ENCODE assay signal across 24 cellular contexts in the genomic region with DNA sequence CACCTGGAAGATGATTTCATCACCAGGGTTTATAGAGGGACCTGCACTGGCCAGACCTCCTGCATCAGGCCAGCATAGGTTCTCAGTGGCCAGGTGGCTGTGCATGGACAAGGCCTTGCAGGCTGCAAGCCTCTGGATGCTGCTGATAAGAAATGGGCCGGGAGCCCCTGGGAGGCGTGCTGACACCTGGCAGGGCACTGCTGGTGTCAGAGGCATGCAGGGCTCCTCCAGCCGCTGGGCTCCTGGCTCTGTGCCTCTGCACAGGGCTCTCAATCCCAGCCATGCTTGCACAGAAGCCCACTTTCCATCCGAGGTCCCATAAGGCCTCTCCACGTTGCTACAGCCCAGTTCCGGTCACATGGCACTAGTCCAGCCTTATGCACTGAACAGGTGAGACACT. TPM values are rescaled to one million over a fixed set of nuclear protein-coding genes. Genes with fewer than 3 reads are reported as not detected.
A peak's percentile ranks its signal among the peaks of the same experiment; 100 is the strongest.
DNase-seq lines count a peak whose midpoint lies in the region; ATAC-seq, FAIRE-seq and TF ChIP-seq lines count a peak whose summit lies in the region.
"Had no signal": no experiment of that assay in that cellular context is flagged by ENCODE, and none has a peak within 500 bp of the region (broad histone marks: within the 10 kb centered on the region; RNA-seq: fewer than 3 reads in every experiment).

No MANE protein-coding gene starts in this region.

- no peak overlapping the region for H3K27ac Mint-ChIP-seq in activated CD8-positive, alpha-beta memory T cell treated with anti-CD3 and anti-CD28 coated beads, Interleukin-2, amount 10 ng/mL, durations not matched to agents 7 days and 5 days
- no peak overlapping the region for H3K27ac Mint-ChIP-seq in osteocyte (ENCODE audit: unreplicated experiment)

- H2AK5ac ChIP-seq in H1 (ENCODE audit: low read depth, low read length), result 0 out of 2 replicates have a peak overlapping the region, but pooled peaks have one; percentile 67

- H3K4me3 ChIP-seq in H1 (ENCODE audit: extremely low read depth in 1 of 4, insufficient read depth in 2 of 4, low read depth in 3 of 4, low read length in 4 of 4), result no peak overlapping the region

- no peak overlapping the region for H3K23ac ChIP-seq in H1 (ENCODE audit: insufficient read length)

- no peak for FAIRE-seq in H1 (lab: Jason Lieb, UNC)
- FAIRE-seq: G401.6 had no signal

- no peaks in the 10 kb centered on the region for H3K4me1 Mint-ChIP-seq in activated CD8-positive, alpha-beta memory T cell treated with anti-CD3 and anti-CD28 coated beads, Interleukin-2, amount 10 ng/mL, durations not matched to agents 7 days and 5 days
- no peaks in the 10 kb centered on the region for H3K4me1 Mint-ChIP-seq in osteocyte (ENCODE audit: unreplicated experiment)
- H3K4me1 Mint-ChIP-seq: CD4-positive, CD25-positive, alpha-beta regulatory T cell had no signal

- no peak overlapping the region for H3K4ac ChIP-seq in H1 (replicated peaks; ENCODE audit: insufficient read length, low read depth, low read length)

- H3K79me2 ChIP-seq in H1 (ENCODE audit: control insufficient read depth in 1 of 2, insufficient read depth in 2 of 2, low read length in 2 of 2), result no peaks in the 10 kb centered on the region

- no peak overlapping the region for H4K5ac ChIP-seq in H1 (ENCODE audit: insufficient read length, low read depth, low read length)

- no peak for TF ChIP-seq EP300 in H1 (IDR thresholded peaks at IDR 0.05; ENCODE audit: borderline replicate concordance in 1 of 2, low read depth in 2 of 2, low read length in 2 of 2)

- no peak overlapping the region for H3K4me2 ChIP-seq in H1 (ENCODE audit: insufficient read depth in 1 of 2, low read depth in 2 of 2, low read length in 2 of 2)
- H3K4me2 ChIP-seq: SK-N-SH had no signal

- no peaks in the 10 kb centered on the region for H3K36me3 Mint-ChIP-seq in activated CD8-positive, alpha-beta memory T cell treated with anti-CD3 and anti-CD28 coated beads, Interleukin-2, amount 10 ng/mL, durations not matched to agents 7 days and 5 days
- H3K36me3 Mint-ChIP-seq in osteocyte (ENCODE audit: unreplicated experiment), result no peaks in the 10 kb centered on the region
- H3K36me3 Mint-ChIP-seq: CD4-positive, CD25-positive, alpha-beta regulatory T cell had no signal

- H3K4me3 Mint-ChIP-seq in activated CD8-positive, alpha-beta memory T cell treated with anti-CD3 and anti-CD28 coated beads, Interleukin-2, amount 10 ng/mL, durations not matched to agents 7 days and 5 days, result no peak overlapping the region
- H3K4me3 Mint-ChIP-seq in osteocyte (ENCODE audit: unreplicated experiment), result no peak overlapping the region
- H3K4me3 Mint-ChIP-seq: CD4-positive, CD25-positive, alpha-beta regulatory T cell had no signal

- H3K14ac ChIP-seq in H1 (ENCODE audit: insufficient read length), result no peak overlapping the region

- POLR2A ChIA-PET in H1 (lab: Charles Lee; ENCODE audit: partially characterized antibody), result interaction anchor here (0.5 kb wide), 1 partner anchor 1407 kb away, joined by 3 read pairs; no protein-coding TSS in a partner anchor

- TF ChIP-seq CTCF in H1 (IDR thresholded peaks at IDR 0.05; ENCODE audit: control extremely low read depth in 1 of 3, insufficient read depth in 1 of 3, low read depth in 1 of 3, low read length in 3 of 3) (no peak), osteocyte (IDR thresholded peaks at IDR 0.05) (no peak)

- H3K23me2 ChIP-seq in H1 (ENCODE audit: low read depth, low read length), result no peaks in the 10 kb centered on the region

- no peak overlapping the region; the same call in 1 of the 2 replicates for H2AFZ ChIP-seq in H1 (ENCODE audit: low read length)

- H3K4me1 ChIP-seq in H1 (replicated peaks in 1 of 4; ENCODE audit: control insufficient read depth in 3 of 4, insufficient read depth in 4 of 4, low read length in 3 of 4), result peaks cover 0 to 12% (median 2%) of the 10 kb centered on the region in 4 experiments; a peak in 2 of 7 replicates

- CTCF ChIA-PET in activated CD8-positive, alpha-beta memory T cell treated with anti-CD3 and anti-CD28 coated beads, Interleukin-2, amount 10 ng/mL, durations not matched to agents 7 days and 5 days (lab: Charles Lee), result no interaction called here
- CTCF ChIA-PET in H1 (lab: Charles Lee; ENCODE audit: partially characterized antibody), result interaction anchor here (1.3 kb wide), 1 partner anchor 18 kb away, joined by 5 read pairs; no protein-coding TSS in a partner anchor

- H3K18ac ChIP-seq in H1 (ENCODE audit: extremely low read depth, low read length), result no peak overlapping the region

- whole genome bisulfite sequencing in H1 (ENCODE audit: extremely low coverage in 1 of 2, insufficient coverage in 1 of 2, insufficient read length in 1 of 2, insufficient replicate concordance in 2 of 2, low coverage in 1 of 2, low lambda C conversion rate in 2 of 2, missing lambda C conversion rate in 1 of 2), 2 experiments, result 86% methylated on average over 6 of the region's 6 CpGs; no CpG with 5 or more reads in 1 of the 2 experiments

- no peaks in the 10 kb centered on the region for H3K79me1 ChIP-seq in H1 (ENCODE audit: low read depth, low read length)

- H3K9me3 Mint-ChIP-seq in activated CD8-positive, alpha-beta memory T cell treated with anti-CD3 and anti-CD28 coated beads, Interleukin-2, amount 10 ng/mL, durations not matched to agents 7 days and 5 days (ENCODE audit: low read depth), result no peaks in the 10 kb centered on the region
- no peaks in the 10 kb centered on the region for H3K9me3 Mint-ChIP-seq in osteocyte (ENCODE audit: unreplicated experiment)

- H2BK12ac ChIP-seq in H1 (ENCODE audit: low read depth, low read length), result no peak overlapping the region; the same call in 1 of the 2 replicates

- no peaks in the 10 kb centered on the region for H3K36me3 ChIP-seq in H1 (ENCODE audit: control insufficient read depth in 2 of 4, insufficient read depth in 4 of 4, low read length in 3 of 4)

- H3K27me3 ChIP-seq in H1 (replicated peaks in 1 of 4; ENCODE audit: control insufficient read depth in 3 of 4, extremely low read depth in 1 of 4, insufficient read depth in 3 of 4, low read length in 3 of 4), result no peaks in the 10 kb centered on the region; a peak in 1 of 7 replicates

- TF ChIP-seq RAD21 in H1 (IDR thresholded peaks at IDR 0.05 in 1 of 2, conservative IDR thresholded peaks at IDR 0.05 in 1 of 2; ENCODE audit: low read depth in 2 of 2, low read length in 2 of 2), result no peak

- no peak overlapping the region for H4K91ac ChIP-seq in H1 (replicated peaks; ENCODE audit: insufficient read length, low read length)

- H3K27me3 Mint-ChIP-seq in activated CD8-positive, alpha-beta memory T cell treated with anti-CD3 and anti-CD28 coated beads, Interleukin-2, amount 10 ng/mL, durations not matched to agents 7 days and 5 days, result no peaks in the 10 kb centered on the region
- peaks cover 14% of the 10 kb centered on the region for H3K27me3 Mint-ChIP-seq in osteocyte (ENCODE audit: unreplicated experiment)

- H2BK15ac ChIP-seq in H1 (ENCODE audit: low read length), result no peak overlapping the region

- peak overlapping the region; percentile 16; the same call in 1 of the 2 replicates for H2BK20ac ChIP-seq in H1 (ENCODE audit: low read length)

- H3K27ac ChIP-seq in H1 (ENCODE audit: low read depth, low read length), result no peak overlapping the region
- H3K27ac ChIP-seq: 22Rv1 had no signal

- TF ChIP-seq POLR2A in H1 (IDR thresholded peaks at IDR 0.05; ENCODE audit: control extremely low read depth in 1 of 2, low read depth in 2 of 2, low read length in 2 of 2), result no peak

- H2BK5ac ChIP-seq in H1 (ENCODE audit: low read depth, low read length), result no peak overlapping the region

- ATAC-seq in activated CD8-positive, alpha-beta memory T cell treated with anti-CD3 and anti-CD28 coated beads, Interleukin-2, amount 10 ng/mL, durations not matched to agents 7 days and 5 days, result no peak
- ATAC-seq in HG02588 (IDR thresholded peaks at IDR 0.05; ENCODE audit: unreplicated experiment), result no peak
- no peak for ATAC-seq in stimulated activated naive CD8-positive, alpha-beta T cell treated with anti-CD3 and anti-CD28 coated beads, Interleukin-15, Interleukin-2, amounts not matched to agents 100 U/mL and 50 U/mL, for 24 hours

- H3K56ac ChIP-seq in H1 (replicated peaks; ENCODE audit: insufficient read length, low read depth, low read length), result no peak overlapping the region

- no peak overlapping the region for H3K9ac ChIP-seq in H1 (replicated peaks in 1 of 4; ENCODE audit: extremely low read depth in 1 of 4, low read depth in 3 of 4, low read length in 3 of 4)
- H3K9ac ChIP-seq: SK-N-SH had no signal

- peak; percentile 15 for DNase-seq in activated CD8-positive, alpha-beta memory T cell treated with anti-CD3 and anti-CD28 coated beads for 24 hours
- DNase-seq in activated CD8-positive, alpha-beta memory T cell treated with anti-CD3 and anti-CD28 coated beads, Interleukin-2, amount 10 ng/mL, durations not matched to agents 7 days and 5 days, result no peak
- DNase-seq in H1 (ENCODE audit: low read depth in 1 of 2, low spot score in 2 of 2), result no peak
- DNase-seq in osteocyte (ENCODE audit: extremely low spot score, unreplicated experiment), result peak; percentile 63
- DNase-seq in epidermal melanocyte (ENCODE audit: insufficient read length, low spot score), result no peak
- DNase-seq in stimulated activated naive CD8-positive, alpha-beta T cell treated with anti-CD3 and anti-CD28 coated beads, Interleukin-15, Interleukin-2, amounts not matched to agents 100 U/mL and 50 U/mL, for 24 hours, result no peak
- no peak for DNase-seq in NCI-H2171 (lab: John Stamatoyannopoulos, UW)
- DNase-seq: AML-193; CD4-positive, CD25-positive, alpha-beta regulatory T cell; COR-L47; DMS 273 treated with DMSO at 0.1 percent for 48 hours; DND-41; H7; KBM-7; NCI-H1105; NCI-H2081; NCI-H748 treated with DMSO at 0.1 percent for 48 hours; NK-92 treated with Interleukin-12 subunit alpha and Interleukin-12 subunit beta, amount 100 ng/mL, for 24 hours; Right ventricle myocardium superior; SK-N-SH had no signal

- H4K20me1 ChIP-seq in H1 (replicated peaks in 1 of 2; ENCODE audit: control insufficient read depth in 1 of 2, insufficient read depth in 2 of 2, low read length in 2 of 2), result no peaks in the 10 kb centered on the region

- H2BK120ac ChIP-seq in H1 (replicated peaks; ENCODE audit: low read depth, low read length), result no peak overlapping the region

- H3K9me3 ChIP-seq in H1 (ENCODE audit: insufficient read depth in 2 of 2, low read depth in 1 of 2, low read length in 1 of 2), result no peaks in the 10 kb centered on the region
- H3K9me3 ChIP-seq: SK-N-SH had no signal

- H4K8ac ChIP-seq in H1 (ENCODE audit: extremely low read depth, insufficient read depth, low read length), result no peak overlapping the region

RNA-seq across cellular contexts. Expression of gene ANTXRL, which starts 27.2 kb away (rescaled TPM):
- not detected for total RNA-seq in activated CD8-positive, alpha-beta memory T cell treated with anti-CD3 and anti-CD28 coated beads, Interleukin-2, amount 10 ng/mL, durations not matched to agents 7 days and 5 days
- total RNA-seq in H1 (2021; fragmentation: NEBNext Ultra II Directional; extraction: Animal tissue kit (Norgen Biotek cat#: 25700)), result not detected in 2 replicates
- not detected in 2 replicates for polyA plus RNA-seq in H1 (2011; rRNA removed)
- polyA plus RNA-seq in H1 (2011; cell fraction: cytosol; rRNA removed), result not detected
- polyA plus RNA-seq in H1 (2011; cell fraction: nucleus; rRNA removed), result not detected
- polyA plus RNA-seq in H1 (2012, experiment 1 of 2), result not detected in 4 replicates
- polyA plus RNA-seq in H1 (2012, experiment 2 of 2), result not detected
- polyA plus RNA-seq in H1 (2013, experiment 1 of 2), result not detected
- not detected for polyA plus RNA-seq in H1 (2013, experiment 2 of 2)
- polyA minus RNA-seq in H1 (2011; rRNA and poly(A)+ RNA removed), result not detected in 2 replicates
- polyA minus RNA-seq in H1 (2011; cell fraction: cytosol; rRNA and poly(A)+ RNA removed), result not detected
- not detected for polyA minus RNA-seq in H1 (2011; cell fraction: nucleus; rRNA and poly(A)+ RNA removed)
- total RNA-seq in osteocyte, result not detected in 2 replicates
- total RNA-seq: CD4-positive, CD25-positive, alpha-beta regulatory T cell; H7; NCI-H460; Right ventricle myocardium superior had no signal
- polyA plus RNA-seq: SK-N-SH had no signal

Comparison
In these comparisons a context has a peak if more than half of its experiments do, and no peak if none do; other contexts are left out.
1. DNase-seq: peak in activated CD8-positive, alpha-beta memory T cell treated with anti-CD3 and anti-CD28 coated beads for 24 hours (single experiment) and osteocyte (single experiment); none in activated CD8-positive, alpha-beta memory T cell treated with anti-CD3 and anti-CD28 coated beads, Interleukin-2, amount 10 ng/mL, durations not matched to agents 7 days and 5 days (single experiment), H1 (0 of 2), epidermal melanocyte (single experiment), stimulated activated naive CD8-positive, alpha-beta T cell treated with anti-CD3 and anti-CD28 coated beads, Interleukin-15, Interleukin-2, amounts not matched to agents 100 U/mL and 50 U/mL, for 24 hours (single experiment) and NCI-H2171 (single experiment).